In the genomic region with DNA sequence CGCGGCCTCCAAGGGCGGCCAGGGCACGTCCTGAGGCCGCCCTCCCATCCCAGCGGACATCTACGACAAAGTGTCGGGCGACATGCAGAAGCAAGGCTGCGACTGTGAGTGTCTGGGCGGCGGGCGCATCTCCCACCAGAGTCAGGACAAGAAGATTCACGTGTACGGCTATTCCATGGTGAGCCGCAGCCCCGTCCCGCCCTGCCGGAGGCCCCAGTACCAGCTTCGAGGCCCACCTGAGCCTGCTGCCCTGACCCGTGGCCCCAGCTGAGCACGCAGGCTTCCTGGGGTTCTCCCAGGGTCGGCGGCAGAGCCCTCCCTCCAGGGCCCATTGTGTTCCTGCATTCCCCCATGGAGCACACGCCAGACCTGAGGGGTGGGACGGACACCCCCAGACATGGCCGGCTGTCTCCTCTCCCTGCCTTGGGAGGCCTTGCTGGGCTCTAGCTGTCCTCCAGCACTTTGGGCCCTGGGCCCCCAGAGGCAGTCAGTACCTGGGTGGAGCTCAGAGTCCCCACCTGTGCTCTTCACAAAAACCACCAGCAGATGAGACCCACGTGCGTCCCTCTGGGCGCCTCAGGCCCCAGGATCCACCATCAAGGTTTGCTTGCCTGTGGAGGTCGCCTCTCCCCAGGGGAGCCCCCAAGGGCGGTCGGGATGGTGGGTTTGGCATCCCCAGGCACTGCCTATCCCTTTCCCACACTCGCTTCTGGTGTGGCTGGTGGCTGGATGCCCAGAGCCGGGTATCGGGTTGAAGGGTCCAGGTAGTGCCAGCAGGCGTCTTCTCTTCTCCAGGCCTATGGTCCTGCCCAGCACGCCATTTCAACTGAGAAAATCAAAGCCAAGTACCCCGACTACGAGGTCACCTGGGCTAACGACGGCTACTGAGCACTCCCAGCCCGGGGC, we compare ENCODE assay signal across 8 cellular contexts. TPM values are rescaled to one million over a fixed set of nuclear protein-coding genes. Genes with fewer than 3 reads are reported as not detected.
A peak's percentile ranks its signal among the peaks of the same experiment; 100 is the strongest.
DNase-seq lines count a peak whose midpoint lies in the region; ATAC-seq and TF ChIP-seq lines count a peak whose summit lies in the region.

No MANE protein-coding gene starts in this region.

- TF ChIP-seq CTCF in SU-DHL-6 (IDR thresholded peaks at IDR 0.05; ENCODE audit: insufficient read depth, low read length, poor library complexity, severe bottlenecking) (no peak), fibroblast of mammary gland (conservative IDR thresholded peaks at IDR 0.05; ENCODE audit: control insufficient read depth, insufficient read depth, low read depth, low read length) (no peak), prostate gland (IDR thresholded peaks at IDR 0.05) (no peak)

- H3K9ac ChIP-seq in SU-DHL-6 (ENCODE audit: low read length) = peak overlapping the region; percentile 81

- no peak overlapping the region for H3K27ac ChIP-seq in SU-DHL-6 (ENCODE audit: low read depth, low read length)
- H3K27ac ChIP-seq in prostate gland = peak overlapping the region; percentile 84 to 91

- intact Hi-C loops in prostate gland (cut with DNase I) = loop anchor here (5.0 to 10.0 kb wide), 2 partner anchors 58 to 125 kb away; partner anchors contain the start of gene TMEM141

- ATAC-seq in GM18870 (IDR thresholded peaks at IDR 0.05; ENCODE audit: unreplicated experiment) (no peak), HG02642 (IDR thresholded peaks at IDR 0.05; ENCODE audit: poor library complexity, unreplicated experiment) (no peak)

- H3K9me3 ChIP-seq in SU-DHL-6 (ENCODE audit: insufficient read depth, low read length) (no peaks in the 10 kb centered on the region), prostate gland (no peaks in the 10 kb centered on the region)

- H2AFZ ChIP-seq in SU-DHL-6 (ENCODE audit: low read depth, low read length, severe bottlenecking) = no peak overlapping the region

- no peaks in the 10 kb centered on the region for H3K79me2 ChIP-seq in SU-DHL-6 (ENCODE audit: insufficient read depth, low read length)

- H3K27me3 ChIP-seq in SU-DHL-6 (ENCODE audit: low read length) (no peaks in the 10 kb centered on the region), prostate gland (replicated peaks; ENCODE audit: insufficient read depth) (no peaks in the 10 kb centered on the region)

- no peak for TF ChIP-seq POLR2A in prostate gland (IDR thresholded peaks at IDR 0.05)

- peak; percentile 23 for DNase-seq in Daoy (ENCODE audit: low read depth)
- DNase-seq in fibroblast of mammary gland (ENCODE audit: low read depth) = no peak
- DNase-seq in prostate gland (ENCODE audit: low spot score) = no peak
- DNase-seq in islet precursor cell = no peak
- DNase-seq in NCI-H1105 (lab: John Stamatoyannopoulos, UW) = no peak

- no peaks in the 10 kb centered on the region for H3K9me2 ChIP-seq in SU-DHL-6 (replicated peaks; ENCODE audit: insufficient read depth, low read length)

- 32% methylated on average over 30 of the region's 43 CpGs for WGBS in prostate gland

- H3F3A ChIP-seq in SU-DHL-6 (ENCODE audit: insufficient read depth) = no peaks in the 10 kb centered on the region

- H3K4me3 ChIP-seq in SU-DHL-6 (ENCODE audit: insufficient read depth, low read length, poor library complexity, severe bottlenecking) (peak overlapping the region; percentile 91), fibroblast of mammary gland (ENCODE audit: control insufficient read depth, low read depth, low read length) (peak overlapping the region; percentile 81), prostate gland (peak overlapping the region; percentile 50 to 56)

- H3K4me2 ChIP-seq in SU-DHL-6 (ENCODE audit: low read depth, low read length, poor library complexity, severe bottlenecking) = peak overlapping the region; percentile 58

- H3K4me1 ChIP-seq in prostate gland (replicated peaks) = no peaks in the 10 kb centered on the region

- no peaks in the 10 kb centered on the region for H4K20me1 ChIP-seq in SU-DHL-6 (ENCODE audit: low read depth, low read length)

- no peaks in the 10 kb centered on the region for H3K36me3 ChIP-seq in SU-DHL-6 (ENCODE audit: low read length)
- no peaks in the 10 kb centered on the region for H3K36me3 ChIP-seq in prostate gland

RNA-seq across cellular contexts. Expression of gene PHPT1, which starts 1.0 kb away (rescaled TPM):
- total RNA-seq in Daoy (2014; rRNA removed; shearing (Covaris generic)) = 67.5 and 92.7 TPM in 2 replicates
- total RNA-seq in prostate gland = 100 to 1,000 TPM; 139 to 212 TPM

RNA-seq across cellular contexts. Expression of gene MAMDC4, which starts 1.9 kb away (rescaled TPM):
- total RNA-seq in Daoy (2014; rRNA removed; shearing (Covaris generic)) = 2.1 and 6.1 TPM in 2 replicates
- 10 to 100 TPM in 1 of 2 donors, 1 to 10 TPM in 1; 5.2 to 17.7 TPM for total RNA-seq in prostate gland

RNA-seq across cellular contexts. Expression of gene AJM1, which starts 7.9 kb away (rescaled TPM):
- total RNA-seq in Daoy (2014; rRNA removed; shearing (Covaris generic)) = 0.18 and 0.74 TPM in 2 replicates
- 10 to 100 TPM in 1 of 2 donors, 1 to 10 TPM in 1; 3.6 to 10.1 TPM for total RNA-seq in prostate gland

RNA-seq across cellular contexts. Expression of gene EDF1, which starts 15.9 kb away (rescaled TPM):
- total RNA-seq in Daoy (2014; rRNA removed; shearing (Covaris generic)) = 379 and 424 TPM in 2 replicates
- total RNA-seq in prostate gland = 100 to 1,000 TPM; 399 to 528 TPM

RNA-seq across cellular contexts. Expression of gene TRAF2, which starts 36.1 kb away (rescaled TPM):
- 25.4 and 34.6 TPM in 2 replicates for total RNA-seq in Daoy (2014; rRNA removed; shearing (Covaris generic))
- total RNA-seq in prostate gland = 10 to 100 TPM; 23.6 to 24.2 TPM
